1 cellular context compared by ENCODE assay signal in genomic region chr5:61582421-61582820, GRCh38.
TF ChIP-seq lines count a peak whose summit lies in the region.

No MANE protein-coding gene starts in this region.

TF ChIP-seq in WTC11, 78 proteins besides CTCF, POLR2A, EP300 and RAD21 (continued from another document):
- no peak for TF ChIP-seq ZBTB43 (CRISPR knock-in tag; IDR thresholded peaks at IDR 0.05)
- TF ChIP-seq FOXP1 (CRISPR knock-in tag; IDR thresholded peaks at IDR 0.05; ENCODE audit: borderline replicate concordance), result no peak
- TF ChIP-seq MYBL2 (CRISPR knock-in tag; IDR thresholded peaks at IDR 0.05), result no peak
- no peak for TF ChIP-seq USF1 (CRISPR knock-in tag; IDR thresholded peaks at IDR 0.05)
- no peak for TF ChIP-seq NFATC4 (CRISPR knock-in tag; IDR thresholded peaks at IDR 0.05)
- TF ChIP-seq RELA (CRISPR knock-in tag; IDR thresholded peaks at IDR 0.05; ENCODE audit: borderline replicate concordance), result no peak
- no peak for TF ChIP-seq MLX (CRISPR knock-in tag; IDR thresholded peaks at IDR 0.05)
TF ChIP-seq in WTC11: peak in this region for 0.
